2 cellular contexts compared by ENCODE assay signal in genomic region chr5:114458726-114459125, GRCh38.
TF ChIP-seq lines count a peak whose summit lies in the region.

No MANE protein-coding gene starts in this region.

TF ChIP-seq in GM23338, 12 proteins besides CTCF, POLR2A, EP300 and RAD21 (continued from another document):
- TF ChIP-seq ETS1 (IDR thresholded peaks at IDR 0.05) (no peak), JUNB (IDR thresholded peaks at IDR 0.05; ENCODE audit: unreplicated experiment) (no peak), ZNF462 (CRISPR knock-in tag; IDR thresholded peaks at IDR 0.05) (no peak), STAT1 (IDR thresholded peaks at IDR 0.05; ENCODE audit: unreplicated experiment) (no peak), REST (IDR thresholded peaks at IDR 0.05; ENCODE audit: unreplicated experiment) (no peak)
TF ChIP-seq in GM23338: peak in this region for 0.

TF ChIP-seq in WTC11, 78 proteins besides CTCF, POLR2A, EP300 and RAD21 (continued from another document):
- TF ChIP-seq ZMAT4 (CRISPR knock-in tag; IDR thresholded peaks at IDR 0.05) (no peak), ZNF532 (CRISPR knock-in tag; IDR thresholded peaks at IDR 0.05; ENCODE audit: borderline replicate concordance) (no peak), ZNF416 (CRISPR knock-in tag; IDR thresholded peaks at IDR 0.05) (no peak)
TF ChIP-seq in WTC11: peak in this region for 0.
